ENCODE assay signal across 15 cellular contexts in genomic region chr10:97540669-97541500, GRCh38. TPM values are rescaled to one million over a fixed set of nuclear protein-coding genes. Genes with fewer than 3 reads are reported as not detected.
DNase-seq lines count a peak whose midpoint lies in the region; ATAC-seq and TF ChIP-seq lines count a peak whose summit lies in the region.
"Had no signal": no experiment of that assay in that cellular context is flagged by ENCODE, and none has a peak within 500 bp of the region (broad histone marks: within the 10 kb centered on the region; RNA-seq: fewer than 3 reads in every experiment).

No MANE protein-coding gene starts in this region.

- no peaks in the 10 kb centered on the region for H3K27me3 ChIP-seq in dorsolateral prefrontal cortex
- no peaks in the 10 kb centered on the region for H3K27me3 ChIP-seq in uterus
- H3K27me3 ChIP-seq: stomach had no signal

- no peak for ATAC-seq in GM21381 (IDR thresholded peaks at IDR 0.05; ENCODE audit: unreplicated experiment)

- peak in 2 of 56 donors; percentile 7 for TF ChIP-seq CTCF in dorsolateral prefrontal cortex (IDR thresholded peaks at IDR 0.05 in 54 of 56, conservative IDR thresholded peaks at IDR 0.05 in 2 of 56; ENCODE audit: low read depth in 1 of 56, partially characterized antibody in 56 of 56)
- TF ChIP-seq CTCF in uterus (IDR thresholded peaks at IDR 0.05) = no peak

- H3K4me3 ChIP-seq in dorsolateral prefrontal cortex = no peak overlapping the region
- H3K4me3 ChIP-seq in mesodermal cell (ENCODE audit: extremely low read depth, insufficient read depth, low read length, poor library complexity, severe bottlenecking) = no peak overlapping the region
- H3K4me3 ChIP-seq in uterus = no peak overlapping the region
- H3K4me3 ChIP-seq: stomach had no signal

- H3K9me3 ChIP-seq in mesodermal cell (ENCODE audit: control insufficient read depth, low read length) (no peaks in the 10 kb centered on the region), uterus (no peaks in the 10 kb centered on the region)
- H3K9me3 ChIP-seq: stomach had no signal

- no peak for DNase-seq in activated CD4-positive, alpha-beta T cell treated with anti-CD3 and anti-CD28 coated beads, Interleukin-2, amount 10 ng/mL, durations not matched to agents 24 days and 14 days
- no peak for DNase-seq in activated CD4-positive, alpha-beta T cell treated with anti-CD3 and anti-CD28 coated beads, Interleukin-2, amount 50 U/mL, for 48 hours
- peak in 2 of 10 donors; percentile 25 to 41 for DNase-seq in dorsolateral prefrontal cortex
- DNase-seq in uterus = peak; percentile 34 to 52
- DNase-seq in glomerular visceral epithelial cell (ENCODE audit: extremely low spot score) = no peak
- DNase-seq in NCI-H524 (lab: John Stamatoyannopoulos, UW) = no peak
- DNase-seq: activated CD4-positive, alpha-beta T cell treated with anti-CD3 and anti-CD28 coated beads for 48 hours; GF-D8; midbrain; SIG-M5; stomach had no signal

- WGBS in mesodermal cell (ENCODE audit: insufficient coverage in 2 of 2), 2 experiments = 92 to 95% methylated on average over 11 to 13 of the region's 14 CpGs

- intact Hi-C loops in activated CD4-positive, alpha-beta T cell treated with anti-CD3 and anti-CD28 coated beads, Interleukin-2, amount 10 ng/mL, durations not matched to agents 24 days and 14 days (cut with micrococcal nuclease) = no loop called here
- intact Hi-C loops in dorsolateral prefrontal cortex (cut with DNase I) = loop anchor here in 1 of 2 donors (5.0 kb wide), 1 partner anchor 44 kb away; the partner anchor contains the start of genes MMS19 and UBTD1
- intact Hi-C loops in uterus (cut with DNase I; ENCODE audit: low total_unique reads) = loop anchor here (10.0 kb wide), 1 partner anchor 46 kb away; the partner anchor contains the start of genes MMS19 and UBTD1

- H3K36me3 ChIP-seq in mesodermal cell (ENCODE audit: control insufficient read depth, insufficient read depth, low read length) = no peaks in the 10 kb centered on the region
- no peaks in the 10 kb centered on the region for H3K36me3 ChIP-seq in uterus
- H3K36me3 ChIP-seq: stomach had no signal

- H3K27ac ChIP-seq in dorsolateral prefrontal cortex (peak overlapping the region in 44 of 59 donors; percentile 2 to 99 (median 97)), mesodermal cell (ENCODE audit: low read depth, low read length, severe bottlenecking) (peak overlapping the region; percentile 96), uterus (peak overlapping the region; percentile 96 to 97)

- peaks cover 23% of the 10 kb centered on the region for H3K4me1 Mint-ChIP-seq in activated CD4-positive, alpha-beta T cell treated with anti-CD3 and anti-CD28 coated beads, Interleukin-2, amount 10 ng/mL, durations not matched to agents 24 days and 14 days

- no peaks in the 10 kb centered on the region for H3K36me3 Mint-ChIP-seq in activated CD4-positive, alpha-beta T cell treated with anti-CD3 and anti-CD28 coated beads, Interleukin-2, amount 10 ng/mL, durations not matched to agents 24 days and 14 days (ENCODE audit: low read depth)
- H3K36me3 Mint-ChIP-seq: activated naive CD4-positive, alpha-beta T cell treated with anti-CD3 and anti-CD28 coated beads, Interleukin-2, amount 50 U/mL, for 24 hours had no signal

- H3K27me3 Mint-ChIP-seq in activated CD4-positive, alpha-beta T cell treated with anti-CD3 and anti-CD28 coated beads, Interleukin-2, amount 10 ng/mL, durations not matched to agents 24 days and 14 days = no peaks in the 10 kb centered on the region
- H3K27me3 Mint-ChIP-seq: activated naive CD4-positive, alpha-beta T cell treated with anti-CD3 and anti-CD28 coated beads, Interleukin-2, amount 50 U/mL, for 24 hours had no signal

- peak overlapping the region; percentile 34 for H3K27ac Mint-ChIP-seq in activated CD4-positive, alpha-beta T cell treated with anti-CD3 and anti-CD28 coated beads, Interleukin-2, amount 10 ng/mL, durations not matched to agents 24 days and 14 days

- H3K9me3 Mint-ChIP-seq in activated CD4-positive, alpha-beta T cell treated with anti-CD3 and anti-CD28 coated beads, Interleukin-2, amount 10 ng/mL, durations not matched to agents 24 days and 14 days = no peaks in the 10 kb centered on the region
- H3K9me3 Mint-ChIP-seq: activated naive CD4-positive, alpha-beta T cell treated with anti-CD3 and anti-CD28 coated beads, Interleukin-2, amount 50 U/mL, for 24 hours had no signal

- no peak for TF ChIP-seq POLR2A in uterus (IDR thresholded peaks at IDR 0.05)

- H3K4me1 ChIP-seq in mesodermal cell (ENCODE audit: control insufficient read depth, insufficient read depth, low read length, poor library complexity, severe bottlenecking) = peaks cover 55% of the 10 kb centered on the region
- H3K4me1 ChIP-seq in uterus = peaks cover 22 to 27% of the 10 kb centered on the region in 2 donors

- no peak overlapping the region for H3K4me3 Mint-ChIP-seq in activated CD4-positive, alpha-beta T cell treated with anti-CD3 and anti-CD28 coated beads, Interleukin-2, amount 10 ng/mL, durations not matched to agents 24 days and 14 days
- H3K4me3 Mint-ChIP-seq: activated naive CD4-positive, alpha-beta T cell treated with anti-CD3 and anti-CD28 coated beads, Interleukin-2, amount 50 U/mL, for 24 hours had no signal

RNA-seq across cellular contexts. Expression of gene ANKRD2, which starts 31.7 kb away (rescaled TPM):
- not detected in 2 replicates for total RNA-seq in activated CD4-positive, alpha-beta T cell treated with anti-CD3 and anti-CD28 coated beads, Interleukin-2, amount 10 ng/mL, durations not matched to agents 24 days and 14 days
- total RNA-seq in dorsolateral prefrontal cortex (1 to 10 TPM in 111 of 120 experiments, under 1 TPM in 9; 0.43 to 9.5 (median 2.8) TPM), uterus (under 1 TPM in 2 of 4 donors, not detected in 2; 0.43 to 0.48 TPM)
- not detected for polyA plus RNA-seq in mesodermal cell (2013, experiment 1 of 2)
- polyA plus RNA-seq in mesodermal cell (2013, experiment 2 of 2) = not detected
- total RNA-seq: A673, stomach had no signal

RNA-seq across cellular contexts. Expression of gene UBTD1, which starts 42.2 kb away (rescaled TPM):
- 1.8 and 2.1 TPM in 2 replicates for total RNA-seq in activated CD4-positive, alpha-beta T cell treated with anti-CD3 and anti-CD28 coated beads, Interleukin-2, amount 10 ng/mL, durations not matched to agents 24 days and 14 days
- 10 to 100 TPM in 99 of 120 experiments, 1 to 10 TPM in 21; 8.3 to 22.0 (median 11.9) TPM for total RNA-seq in dorsolateral prefrontal cortex
- 36.3 TPM for polyA plus RNA-seq in mesodermal cell (2013, experiment 1 of 2)
- polyA plus RNA-seq in mesodermal cell (2013, experiment 2 of 2) = 27.4 TPM
- 10 to 100 TPM in 1 of 4 donors, 1 to 10 TPM in 2, under 1 TPM in 1; 0.29 to 25.9 (median 6.7) TPM for total RNA-seq in uterus

RNA-seq across cellular contexts. Expression of gene MMS19, which starts 42.7 kb away (rescaled TPM):
- total RNA-seq in activated CD4-positive, alpha-beta T cell treated with anti-CD3 and anti-CD28 coated beads, Interleukin-2, amount 10 ng/mL, durations not matched to agents 24 days and 14 days = 100 and 103 TPM in 2 replicates
- 100 to 1,000 TPM in 3 of 120 experiments, 10 to 100 TPM in 117; 53.4 to 109 (median 81.4) TPM for total RNA-seq in dorsolateral prefrontal cortex
- 103 TPM for polyA plus RNA-seq in mesodermal cell (2013, experiment 1 of 2)
- polyA plus RNA-seq in mesodermal cell (2013, experiment 2 of 2) = 88.0 TPM
- 10 to 100 TPM; 44.6 to 87.7 (median 73.7) TPM for total RNA-seq in uterus

RNA-seq across cellular contexts. Expression of gene HOGA1, which starts 43.3 kb away (rescaled TPM):
- not detected in 2 replicates for total RNA-seq in activated CD4-positive, alpha-beta T cell treated with anti-CD3 and anti-CD28 coated beads, Interleukin-2, amount 10 ng/mL, durations not matched to agents 24 days and 14 days
- total RNA-seq in dorsolateral prefrontal cortex = 10 to 100 TPM in 3 of 120 experiments, 1 to 10 TPM in 117; 1.1 to 13.6 (median 4.2) TPM
- polyA plus RNA-seq in mesodermal cell (2013, experiment 1 of 2) = 0.74 TPM
- 1.3 TPM for polyA plus RNA-seq in mesodermal cell (2013, experiment 2 of 2)
- total RNA-seq in uterus = 1 to 10 TPM in 2 of 4 donors, under 1 TPM in 2; 0.26 to 2.5 (median 0.97) TPM
- total RNA-seq: A673, stomach had no signal

RNA-seq across cellular contexts. Expression of gene C10orf62, which starts 48.6 kb away (rescaled TPM):
- total RNA-seq in activated CD4-positive, alpha-beta T cell treated with anti-CD3 and anti-CD28 coated beads, Interleukin-2, amount 10 ng/mL, durations not matched to agents 24 days and 14 days = not detected in 2 replicates
- total RNA-seq in dorsolateral prefrontal cortex (1 to 10 TPM in 34 of 120 experiments, under 1 TPM in 48, not detected in 38; 0.34 to 2.5 (median 0.89) TPM), uterus (not detected)
- polyA plus RNA-seq in mesodermal cell (2013, experiment 1 of 2) = not detected
- not detected for polyA plus RNA-seq in mesodermal cell (2013, experiment 2 of 2)
- total RNA-seq: A673, stomach had no signal
- polyA plus RNA-seq: stomach had no signal

Comparison
In these comparisons a context has a peak if more than half of its experiments do, and no peak if none do; other contexts are left out.
1. DNase-seq: peak in uterus (2 of 2); none in activated CD4-positive, alpha-beta T cell treated with anti-CD3 and anti-CD28 coated beads, Interleukin-2, amount 10 ng/mL, durations not matched to agents 24 days and 14 days (single experiment), activated CD4-positive, alpha-beta T cell treated with anti-CD3 and anti-CD28 coated beads, Interleukin-2, amount 50 U/mL, for 48 hours (0 of 2), glomerular visceral epithelial cell (single experiment) and NCI-H524 (0 of 2).
2. Peak in every context shown above with its lines, with median percentiles within 50 percentile points of each other: H3K27ac ChIP-seq.